ENCODE assay signal across 20 cellular contexts in genomic region chr1:94935059-94935458, GRCh38. TPM values are rescaled to one million over a fixed set of nuclear protein-coding genes. Genes with fewer than 3 reads are reported as not detected.
DNase-seq lines count a peak whose midpoint lies in the region; ATAC-seq, FAIRE-seq and TF ChIP-seq lines count a peak whose summit lies in the region.
"Had no signal": no experiment of that assay in that cellular context is flagged by ENCODE, and none has a peak within 500 bp of the region (broad histone marks: within the 10 kb centered on the region; RNA-seq: fewer than 3 reads in every experiment).

No MANE protein-coding gene starts in this region.

- no peaks in the 10 kb centered on the region for H4K20me1 ChIP-seq in endothelial cell of umbilical vein (replicated peaks; ENCODE audit: control insufficient read depth, extremely low read depth, insufficient read depth, low read length)

- H3K9me3 ChIP-seq in Caco-2 (no peaks in the 10 kb centered on the region), SK-N-MC (ENCODE audit: low read depth, low read length) (no peaks in the 10 kb centered on the region), endothelial cell of umbilical vein (replicated peaks; ENCODE audit: control insufficient read depth, insufficient read depth, low read length) (no peaks in the 10 kb centered on the region), thyroid gland (no peaks in the 10 kb centered on the region)

- H3K4me3 ChIP-seq in Caco-2 (ENCODE audit: low read depth, low read length) = no peak overlapping the region
- peak overlapping the region; percentile 43 for H3K4me3 ChIP-seq in SK-N-MC
- H3K4me3 ChIP-seq in endothelial cell of umbilical vein (replicated peaks in 1 of 3; ENCODE audit: insufficient read depth in 1 of 3, low read depth in 1 of 3, low read length in 3 of 3) = no peak overlapping the region
- no peak overlapping the region for H3K4me3 ChIP-seq in thyroid gland (replicated peaks in 1 of 3)
- H3K4me3 ChIP-seq: GM12878, K562 had no signal

- intact Hi-C loops in Caco-2 (cut with micrococcal nuclease; ENCODE audit: unreplicated experiment) (no loop called here), endothelial cell of umbilical vein (cut with micrococcal nuclease) (loop anchor here (1.0 kb wide), 1 partner anchor 8 kb away; the partner anchor contains the start of gene CNN3), thyroid gland (cut with DNase I) (no loop called here)

- peak overlapping the region; percentile 92 for H3K27ac Mint-ChIP-seq in Caco-2 (ENCODE audit: unreplicated experiment)

- H3K36me3 ChIP-seq in Caco-2 (ENCODE audit: control insufficient read depth, insufficient read depth, low read length) (no peaks in the 10 kb centered on the region), SK-N-MC (ENCODE audit: insufficient read depth, low read length) (no peaks in the 10 kb centered on the region), endothelial cell of umbilical vein (ENCODE audit: control insufficient read depth in 2 of 2, extremely low read depth in 1 of 2, insufficient read depth in 2 of 2, low read length in 2 of 2) (no peaks in the 10 kb centered on the region), thyroid gland (no peaks in the 10 kb centered on the region)

- peaks cover 53% of the 10 kb centered on the region for H3K4me1 ChIP-seq in Caco-2
- H3K4me1 ChIP-seq in endothelial cell of umbilical vein (ENCODE audit: control insufficient read depth, extremely low read depth, insufficient read depth, low read length) = peaks cover 35% of the 10 kb centered on the region
- peaks cover 25 to 40% of the 10 kb centered on the region in 2 donors for H3K4me1 ChIP-seq in thyroid gland

- TF ChIP-seq CTCF in Caco-2 (IDR thresholded peaks at IDR 0.05; ENCODE audit: insufficient read depth in 1 of 2, low read depth in 1 of 2, low read length in 1 of 2, severe bottlenecking in 1 of 2, unreplicated experiment in 1 of 2) = no peak
- no peak for TF ChIP-seq CTCF in endothelial cell of umbilical vein (IDR thresholded peaks at IDR 0.05; ENCODE audit: extremely low read depth in 1 of 2, insufficient read depth in 1 of 2, low read depth in 1 of 2, low read length in 2 of 2)
- TF ChIP-seq CTCF in thyroid gland (IDR thresholded peaks at IDR 0.05) = no peak

- DNase-seq in Caco-2 = no peak
- DNase-seq in SK-N-MC (ENCODE audit: low read depth, low spot score) = no peak
- DNase-seq in endothelial cell of umbilical vein (ENCODE audit: low read depth, low spot score) = no peak
- no peak for DNase-seq in thyroid gland
- no peak for DNase-seq in iPS-NIHi11 (ENCODE audit: low spot score)
- DNase-seq in mesenteric fat pad (ENCODE audit: low spot score) = no peak
- DNase-seq: HCEC 1CT, Kasumi-1, MV-4-11, NCI-H146, NCI-H446 treated with DMSO at 0.1 percent for 48 hours, NCI-H526, RPMI8226, SHP77 had no signal

- POLR2A ChIA-PET in Caco-2 (lab: Charles Lee) (no interaction called here), endothelial cell of umbilical vein (lab: Charles Lee) (no interaction called here)

- H3K4me1 Mint-ChIP-seq in Caco-2 (ENCODE audit: low read depth, unreplicated experiment) = peaks cover 29% of the 10 kb centered on the region

- BruUV-seq in Caco-2 (replicated peaks; lab: Mats Ljungman, UMichigan) (no TSS peak), endothelial cell of umbilical vein (replicated peaks; lab: Mats Ljungman, UMichigan) (no TSS peak)

- no peak for ATAC-seq in GM18873 (IDR thresholded peaks at IDR 0.05; ENCODE audit: low FRiP score, unreplicated experiment)
- ATAC-seq: GM12878, K562 had no signal

- no peak overlapping the region for H2AFZ ChIP-seq in endothelial cell of umbilical vein (ENCODE audit: low read depth, low read length)

- H3K4me3 Mint-ChIP-seq in Caco-2 (ENCODE audit: unreplicated experiment) = no peak overlapping the region

- peak overlapping the region; percentile 89 for H3K4me2 ChIP-seq in endothelial cell of umbilical vein (ENCODE audit: insufficient read depth, low read length)

- CTCF ChIA-PET in Caco-2 (lab: Charles Lee) (no interaction called here), endothelial cell of umbilical vein (lab: Charles Lee) (interaction anchor here (1.1 to 4.0 kb wide), 7 partner anchors 8 to 108 kb away, joined by 4 to 35 read pairs (median 8); partner anchors contain the start of gene CNN3)

- H3K9ac ChIP-seq in SK-N-MC (ENCODE audit: insufficient read length) = no peak overlapping the region
- no peak overlapping the region for H3K9ac ChIP-seq in endothelial cell of umbilical vein (replicated peaks; ENCODE audit: extremely low read depth, insufficient read depth, low read length)

- WGBS in thyroid gland, 2 donors = 68 to 71% methylated on average over 2 of the region's 2 CpGs

- H3K27me3 ChIP-seq in Caco-2 (replicated peaks; ENCODE audit: control insufficient read depth, insufficient read depth, low read length) (no peaks in the 10 kb centered on the region), endothelial cell of umbilical vein (ENCODE audit: control insufficient read depth in 2 of 2, insufficient read depth in 2 of 2, low read length in 2 of 2) (no peaks in the 10 kb centered on the region), thyroid gland (no peaks in the 10 kb centered on the region)

- dilution Hi-C loops in endothelial cell of umbilical vein (cut with MboI; ENCODE audit: extremely low pct_ligation_motif_present, low sequenced_read_pairs) = no loop called here

- FAIRE-seq in endothelial cell of umbilical vein (lab: Jason Lieb, UNC) = no peak
- FAIRE-seq: D721Med, GM12878, H1, HTR-8/SVneo, K562 had no signal

- no peaks in the 10 kb centered on the region for H3K9me3 Mint-ChIP-seq in Caco-2 (ENCODE audit: unreplicated experiment)

- H3K27ac ChIP-seq in SK-N-MC (peak overlapping the region; percentile 77), endothelial cell of umbilical vein (ENCODE audit: insufficient read depth, low read depth, low read length) (peak overlapping the region; percentile 54), thyroid gland (peak overlapping the region in 2 of 3 donors; percentile 76 to 83)

- no peaks in the 10 kb centered on the region for H3K79me2 ChIP-seq in endothelial cell of umbilical vein (ENCODE audit: control insufficient read depth, insufficient read depth, low read length)

- no peaks in the 10 kb centered on the region for H3K9me1 ChIP-seq in endothelial cell of umbilical vein (replicated peaks; ENCODE audit: control insufficient read depth, extremely low read depth, insufficient read depth, low read length)

- H3K27me3 Mint-ChIP-seq in Caco-2 (ENCODE audit: insufficient read depth, unreplicated experiment) = no peaks in the 10 kb centered on the region

- peaks cover 27% of the 10 kb centered on the region for H3K36me3 Mint-ChIP-seq in Caco-2 (ENCODE audit: insufficient read depth, unreplicated experiment)

- TF ChIP-seq POLR2A in endothelial cell of umbilical vein (IDR thresholded peaks at IDR 0.05; ENCODE audit: low read depth, low read length) (no peak), thyroid gland (IDR thresholded peaks at IDR 0.05) (no peak)

TF ChIP-seq in endothelial cell of umbilical vein, 7 proteins besides CTCF, POLR2A, EP300 and RAD21:
- TF ChIP-seq MAX (IDR thresholded peaks at IDR 0.05; ENCODE audit: insufficient read depth, insufficient read length) = no peak
- no peak for TF ChIP-seq GATA2 (IDR thresholded peaks at IDR 0.05; ENCODE audit: insufficient read depth, insufficient read length, low read depth, low read length)
- TF ChIP-seq POLR2AphosphoS5 (IDR thresholded peaks at IDR 0.05; ENCODE audit: insufficient read depth, low read depth, low read length) = no peak
- no peak for TF ChIP-seq JUN (IDR thresholded peaks at IDR 0.05; ENCODE audit: borderline replicate concordance, insufficient read depth, insufficient read length, low read depth)
- no peak for TF ChIP-seq FOS (IDR thresholded peaks at IDR 0.05; ENCODE audit: borderline replicate concordance, insufficient read depth, low read length)

RNA-seq across cellular contexts. Expression of gene CNN3, which starts 8.1 kb away (rescaled TPM):
- total RNA-seq in Caco-2 (2022) (286 and 329 TPM in 2 replicates), endothelial cell of umbilical vein (317 and 392 TPM in 2 replicates), thyroid gland (100 to 1,000 TPM; 149 to 257 (median 177) TPM), mesenteric fat pad (242 TPM)
- polyA plus RNA-seq in endothelial cell of umbilical vein = 162 and 174 TPM in 2 replicates
- 196 and 210 TPM in 2 replicates for polyA plus RNA-seq in endothelial cell of umbilical vein (2011; cell fraction: cytosol; rRNA removed)
- 144 and 160 TPM in 2 replicates for polyA plus RNA-seq in endothelial cell of umbilical vein (2011; cell fraction: nucleus; rRNA removed)
- 171 and 208 TPM in 2 replicates for polyA plus RNA-seq in endothelial cell of umbilical vein (2012)
- 236 and 255 TPM in 2 replicates for polyA minus RNA-seq in endothelial cell of umbilical vein
- not detected for polyA minus RNA-seq in endothelial cell of umbilical vein (2011; cell fraction: cytosol; rRNA and poly(A)+ RNA removed)
- 119 and 129 TPM in 2 replicates for polyA minus RNA-seq in endothelial cell of umbilical vein (2011; cell fraction: nucleus; rRNA and poly(A)+ RNA removed)
